ENCODE assay signal across 15 cellular contexts in genomic region chr1:232428781-232429530, GRCh38.
A peak's percentile ranks its signal among the peaks of the same experiment; 100 is the strongest.
DNase-seq lines count a peak whose midpoint lies in the region; ATAC-seq and TF ChIP-seq lines count a peak whose summit lies in the region.
"Had no signal": no experiment of that assay in that cellular context is flagged by ENCODE, and none has a peak within 500 bp of the region (broad histone marks: within the 10 kb centered on the region; RNA-seq: fewer than 3 reads in every experiment).

No MANE protein-coding gene starts in this region.

- peaks cover 11% of the 10 kb centered on the region for H3K79me1 ChIP-seq in mesenchymal stem cell (replicated peaks; ENCODE audit: low read length, poor library complexity, severe bottlenecking)

- H2BK120ac ChIP-seq in mesenchymal stem cell (ENCODE audit: low read depth, low read length) = no peak overlapping the region

- DNase-seq in AG04450 (ENCODE audit: low read depth, low spot score) = peak; percentile 65
- peak; percentile 28 for DNase-seq in HuH-7 (ENCODE audit: low spot score)
- DNase-seq in choroid plexus epithelial cell (ENCODE audit: low read depth) = peak; percentile 81
- peak; percentile 61 for DNase-seq in mesenchymal stem cell
- no peak for DNase-seq in activated CD4-positive, alpha-beta T cell treated with anti-CD3 and anti-CD28 coated beads for 4 hours
- no peak for DNase-seq in amygdala (lab: John Stamatoyannopoulos, UW)
- DNase-seq: colonic mucosa; DND-41; NCI-H2029; stimulated activated CD4-positive, alpha-beta T cell treated with anti-CD3 and anti-CD28 coated beads, Interleukin-2, amount 100 ng/mL, for 24 hours; WERI-Rb-1 had no signal

- no peak overlapping the region for H3K23ac ChIP-seq in mesenchymal stem cell (ENCODE audit: low read length in 2 of 2)

- POLR2A ChIA-PET in AG04450 (lab: Yijun Ruan, JAX) = interaction anchor here (0.6 to 0.8 kb wide), 3 partner anchors 45 to 493 kb away, joined by 3 to 5 read pairs (median 4); no protein-coding TSS in a partner anchor

- no peak for TF ChIP-seq CTCF in AG04450 (IDR thresholded peaks at IDR 0.05; ENCODE audit: low read depth, low read length)
- no peak for TF ChIP-seq CTCF in choroid plexus epithelial cell (conservative IDR thresholded peaks at IDR 0.05; ENCODE audit: low read depth, low read length)

- no peak for ATAC-seq in HG03342 (IDR thresholded peaks at IDR 0.05; ENCODE audit: unreplicated experiment)
- no peak for ATAC-seq in GM19452 (IDR thresholded peaks at IDR 0.05; ENCODE audit: unreplicated experiment)
- ATAC-seq: esophagus mucosa had no signal

- no peak overlapping the region for H2BK12ac ChIP-seq in mesenchymal stem cell (ENCODE audit: low read length in 2 of 2)

- no peaks in the 10 kb centered on the region for H3K9me3 ChIP-seq in AG04450 (ENCODE audit: control insufficient read depth, insufficient read depth, low read length)
- no peaks in the 10 kb centered on the region for H3K9me3 ChIP-seq in mesenchymal stem cell (ENCODE audit: control insufficient read depth, low read length)
- H3K9me3 ChIP-seq: colonic mucosa, SJCRH30 had no signal

- H2BK5ac ChIP-seq in mesenchymal stem cell (ENCODE audit: low read depth, low read length, poor library complexity, severe bottlenecking) = no peak overlapping the region

- H2BK15ac ChIP-seq in mesenchymal stem cell (ENCODE audit: low read depth, poor library complexity, severe bottlenecking) = no peak overlapping the region

- no peak overlapping the region for H3K4ac ChIP-seq in mesenchymal stem cell (ENCODE audit: low read depth in 1 of 2, low read length in 2 of 2)

- H3K9ac ChIP-seq in mesenchymal stem cell (ENCODE audit: low read length) = no peak overlapping the region

- H3K14ac ChIP-seq in mesenchymal stem cell (ENCODE audit: low read length in 2 of 2) = no peak overlapping the region

- H4K8ac ChIP-seq in mesenchymal stem cell (ENCODE audit: low read length) = no peak overlapping the region

- no peak overlapping the region for H3K27ac ChIP-seq in AG04450 (ENCODE audit: low read depth, low read length)
- no peak overlapping the region for H3K27ac ChIP-seq in mesenchymal stem cell (ENCODE audit: low read length, poor library complexity, severe bottlenecking)
- H3K27ac ChIP-seq: colonic mucosa, SJCRH30, WERI-Rb-1 had no signal

- no peak overlapping the region for H4K91ac ChIP-seq in mesenchymal stem cell (ENCODE audit: low read length)

- H2AFZ ChIP-seq in mesenchymal stem cell (ENCODE audit: low read depth, low read length) = no peak overlapping the region

- H3K4me3 ChIP-seq in AG04450 (ENCODE audit: low read depth, low read length) (no peak overlapping the region), choroid plexus epithelial cell (ENCODE audit: low read depth, low read length) (no peak overlapping the region), mesenchymal stem cell (ENCODE audit: insufficient read depth in 1 of 2, low read depth in 1 of 2, low read length in 2 of 2) (no peak overlapping the region)
- H3K4me3 ChIP-seq: colonic mucosa, SJCRH30 had no signal

- no peak overlapping the region for H3K4me2 ChIP-seq in mesenchymal stem cell (ENCODE audit: low read length, poor library complexity, severe bottlenecking)

- no peak overlapping the region for H2AK5ac ChIP-seq in mesenchymal stem cell (ENCODE audit: low read length, severe bottlenecking)

- CTCF ChIA-PET in AG04450 (lab: Charles Lee) = interaction anchor here (0.6 to 2.1 kb wide), 6 partner anchors 44 to 672 kb away, joined by 4 to 11 read pairs (median 6); no protein-coding TSS in a partner anchor

- WGBS in mesenchymal stem cell = 94% methylated on average over 11 of the region's 13 CpGs

- H3K18ac ChIP-seq in mesenchymal stem cell (ENCODE audit: low read depth in 1 of 2, low read length in 2 of 2) = no peak overlapping the region

- H3K4me1 ChIP-seq in mesenchymal stem cell (ENCODE audit: control insufficient read depth, insufficient read depth, low read depth, low read length) = peaks cover 3% of the 10 kb centered on the region
- H3K4me1 ChIP-seq: colonic mucosa, SJCRH30 had no signal

- peaks cover 4 to 37% of the 10 kb centered on the region in 2 experiments for H3K36me3 ChIP-seq in mesenchymal stem cell (ENCODE audit: control insufficient read depth in 1 of 2, insufficient read depth in 2 of 2, low read depth in 1 of 2, low read length in 2 of 2)
- H3K36me3 ChIP-seq: SJCRH30, WERI-Rb-1 had no signal

- H3K27me3 ChIP-seq in AG04450 (ENCODE audit: control insufficient read depth, insufficient read depth, low read length) (no peaks in the 10 kb centered on the region), mesenchymal stem cell (ENCODE audit: control insufficient read depth in 1 of 2, insufficient read depth in 1 of 2, low read length in 2 of 2) (no peaks in the 10 kb centered on the region)
- H3K27me3 ChIP-seq: colonic mucosa, SJCRH30 had no signal

Comparison
In these comparisons a context has a peak if more than half of its experiments do, and no peak if none do; other contexts are left out.
1. DNase-seq: peak in AG04450 (single experiment), HuH-7 (single experiment), choroid plexus epithelial cell (single experiment) and mesenchymal stem cell (single experiment); none in activated CD4-positive, alpha-beta T cell treated with anti-CD3 and anti-CD28 coated beads for 4 hours (0 of 2) and amygdala (0 of 56).